25 cellular contexts compared by ENCODE assay signal in genomic region chr18:7890078-7890477, GRCh38.
"Had no signal": no experiment of that assay in that cellular context is flagged by ENCODE, and none has a peak within 500 bp of the region (broad histone marks: within the 10 kb centered on the region; RNA-seq: fewer than 3 reads in every experiment).

No MANE protein-coding gene starts in this region.

- H3K4me1 ChIP-seq: body of pancreas had no signal

- DNase-seq: activated B cell treated with CpG ODN at 0.5 μM for 24 hours; activated CD4-positive, alpha-beta T cell treated with anti-CD3 and anti-CD28 coated beads for 1 hour; activated CD4-positive, alpha-beta T cell treated with anti-CD3 and anti-CD28 coated beads, Interleukin-2, amount 10 ng/mL, durations not matched to agents 24 days and 14 days; activated CD4-positive, alpha-beta T cell treated with anti-CD3 and anti-CD28 coated beads, Interleukin-2, amount 50 U/mL, for 48 hours; activated CD8-positive, alpha-beta memory T cell treated with anti-CD3 and anti-CD28 coated beads, Interleukin-2, amount 10 ng/mL, durations not matched to agents 7 days and 5 days; activated effector memory CD4-positive, alpha-beta T cell treated with Interleukin-2 at 50 U/mL for 16 hours; activated naive CD4-positive, alpha-beta T cell; activated T-cell treated with anti-CD3 and anti-CD28 coated beads, Interleukin-2, amount 50 U/mL, for 24 hours; body of pancreas; NCI-H1092; NCI-H1417 treated with DMSO at 0.1 percent for 48 hours; NCI-H187; NCI-H2081; NCI-H345; NCI-H510A; NCI-H526 treated with DMSO at 0.1 percent for 48 hours; T-cell; T-helper 2 cell; T1000 had no signal

- H3K27me3 ChIP-seq: ascending aorta, body of pancreas had no signal

- ATAC-seq: activated CD8-positive, alpha-beta memory T cell treated with anti-CD3 and anti-CD28 coated beads, Interleukin-2, amount 10 ng/mL, durations not matched to agents 7 days and 5 days; body of pancreas; Panc1; Right ventricle myocardium inferior; T-cell had no signal

- H3K27ac ChIP-seq: ascending aorta, body of pancreas, KMS-11, SK-N-MC had no signal

- H3K4me2 ChIP-seq: KMS-11 had no signal

- H3K9me3 ChIP-seq: ascending aorta, body of pancreas had no signal

- H3K4me3 ChIP-seq: ascending aorta, body of pancreas, SK-N-MC had no signal

- FAIRE-seq: TTC549 had no signal

- H3K36me3 ChIP-seq: ascending aorta had no signal
